In the genomic region with DNA sequence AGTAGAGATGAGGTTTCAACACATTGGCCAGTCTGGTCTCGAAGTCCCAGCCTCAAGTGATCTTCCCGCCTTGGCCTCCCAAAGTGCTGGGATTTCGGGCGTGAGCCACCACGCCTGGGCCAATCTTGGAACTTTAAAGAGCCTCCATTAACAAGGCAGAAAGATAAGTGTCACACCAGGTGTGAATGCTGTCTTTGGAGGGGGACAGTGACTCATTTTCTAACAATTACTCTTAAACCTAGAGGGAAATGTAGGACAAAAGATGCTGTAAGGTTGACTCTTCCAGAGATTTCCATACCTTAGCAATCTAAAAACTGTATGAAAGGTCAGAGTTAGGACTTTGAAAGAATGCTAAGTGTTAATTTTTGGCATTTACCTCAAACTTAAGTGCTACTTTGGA, we compare ENCODE assay signal across 31 cellular contexts.
A peak's percentile ranks its signal among the peaks of the same experiment; 100 is the strongest.
DNase-seq lines count a peak whose midpoint lies in the region; ATAC-seq and TF ChIP-seq lines count a peak whose summit lies in the region.
"Had no signal": no experiment of that assay in that cellular context is flagged by ENCODE, and none has a peak within 500 bp of the region (broad histone marks: within the 10 kb centered on the region; RNA-seq: fewer than 3 reads in every experiment).

No MANE protein-coding gene starts in this region.

- H3K36me3 ChIP-seq in GM23338 (ENCODE audit: insufficient read depth): no peaks in the 10 kb centered on the region
- H3K36me3 ChIP-seq in ascending aorta: peaks cover 0 to 5% of the 10 kb centered on the region in 2 donors
- peaks cover 0 to 7% of the 10 kb centered on the region in 2 donors for H3K36me3 ChIP-seq in muscle layer of duodenum (ENCODE audit: control insufficient read depth in 1 of 2, insufficient read depth in 2 of 2, low read length in 2 of 2)
- peaks cover 5% of the 10 kb centered on the region for H3K36me3 ChIP-seq in smooth muscle cell (ENCODE audit: low read depth)
- H3K36me3 ChIP-seq in tibial nerve: peaks cover 0 to 12% (median 0%) of the 10 kb centered on the region in 3 donors
- H3K36me3 ChIP-seq: uterus had no signal

- H3K79me2 ChIP-seq in GM23338 (replicated peaks; ENCODE audit: insufficient read depth): peaks cover 98% of the 10 kb centered on the region
- peaks cover 100% of the 10 kb centered on the region for H3K79me2 ChIP-seq in smooth muscle cell (ENCODE audit: low read depth)

- WGBS in smooth muscle cell (ENCODE audit: low lambda C conversion rate): 74% methylated on average over 5 of the region's 5 CpGs
- WGBS in tibial nerve, 2 donors: 95% methylated on average over 5 of the region's 5 CpGs

- H3F3A ChIP-seq in GM23338 (replicated peaks; ENCODE audit: low read depth) (no peaks in the 10 kb centered on the region), smooth muscle cell (ENCODE audit: low read depth) (peaks cover 86% of the 10 kb centered on the region)

- no peaks in the 10 kb centered on the region for H3K9me3 ChIP-seq in ascending aorta
- no peaks in the 10 kb centered on the region for H3K9me3 ChIP-seq in muscle layer of duodenum (ENCODE audit: control insufficient read depth in 1 of 2, low read length in 2 of 2)
- H3K9me3 ChIP-seq in smooth muscle cell (replicated peaks; ENCODE audit: low read depth): no peaks in the 10 kb centered on the region
- H3K9me3 ChIP-seq in tibial nerve: no peaks in the 10 kb centered on the region
- H3K9me3 ChIP-seq: BLaER1 treated with 17β-estradiol and CSF1 and Interleukin-3, amounts not matched to agents 10 nM and 100 nM; heart left ventricle; uterus had no signal

- H3K4me1 ChIP-seq in GM23338 (ENCODE audit: insufficient read depth) (peaks cover 42% of the 10 kb centered on the region), ascending aorta (peaks cover 0 to 37% of the 10 kb centered on the region in 2 donors), muscle layer of duodenum (ENCODE audit: control insufficient read depth in 1 of 2, insufficient read depth in 2 of 2, low read length in 2 of 2) (peaks cover 18 to 45% of the 10 kb centered on the region in 2 donors), smooth muscle cell (ENCODE audit: low read depth) (peaks cover 36% of the 10 kb centered on the region), tibial nerve (peaks cover 0 to 65% (median 28%) of the 10 kb centered on the region in 4 donors), foreskin keratinocyte (peaks cover 10% of the 10 kb centered on the region)

- peaks cover 27% of the 10 kb centered on the region; the same call in 2 of the 3 replicates for H3K36me3 Mint-ChIP-seq in GM23338 (ENCODE audit: low read depth)

- H3K9me3 Mint-ChIP-seq in GM23338: no peaks in the 10 kb centered on the region
- H3K9me3 Mint-ChIP-seq: activated T-cell treated with anti-CD3 and anti-CD28 coated beads, Interleukin-2, amount 50 U/mL, for 72 hours; effector memory CD8-positive, alpha-beta T cell; IgD-negative memory B cell had no signal

- TF ChIP-seq POLR2A in tibial nerve (IDR thresholded peaks at IDR 0.05): no peak

- H3K4me3 ChIP-seq in GM23338 (no peak overlapping the region), ascending aorta (no peak overlapping the region), muscle layer of duodenum (ENCODE audit: low read depth in 1 of 2, low read length in 2 of 2) (no peak overlapping the region), smooth muscle cell (no peak overlapping the region), tibial nerve (no peak overlapping the region)
- H3K4me3 ChIP-seq: BLaER1 treated with 17β-estradiol and CSF1 and Interleukin-3, amounts not matched to agents 10 nM and 100 nM; heart left ventricle; PC-9; skin epidermis; uterus had no signal

- H4K20me1 ChIP-seq in GM23338 (replicated peaks; ENCODE audit: insufficient read depth) (no peaks in the 10 kb centered on the region), smooth muscle cell (ENCODE audit: low read depth) (peaks cover 100% of the 10 kb centered on the region)

- TF ChIP-seq EP300 in tibial nerve (IDR thresholded peaks at IDR 0.05): no peak

- peaks cover 41% of the 10 kb centered on the region for H3K4me1 Mint-ChIP-seq in GM23338

- TF ChIP-seq CTCF in GM23338 (conservative IDR thresholded peaks at IDR 0.05; ENCODE audit: low read depth in 2 of 2): no peak
- no peak for TF ChIP-seq CTCF in ascending aorta (IDR thresholded peaks at IDR 0.05)
- no peak for TF ChIP-seq CTCF in smooth muscle cell (IDR thresholded peaks at IDR 0.05; ENCODE audit: borderline replicate concordance, insufficient read depth, poor library complexity, severe bottlenecking)
- no peak for TF ChIP-seq CTCF in tibial nerve (IDR thresholded peaks at IDR 0.05)
- TF ChIP-seq CTCF in foreskin keratinocyte (conservative IDR thresholded peaks at IDR 0.05): no peak

- no peak overlapping the region for H3K9ac ChIP-seq in smooth muscle cell (ENCODE audit: low read depth)
- H3K9ac ChIP-seq: BLaER1 treated with 17β-estradiol and CSF1 and Interleukin-3, amounts not matched to agents 10 nM and 100 nM had no signal

- H3K9me2 ChIP-seq in GM23338 (ENCODE audit: insufficient read depth): no peaks in the 10 kb centered on the region

- H3K4me3 Mint-ChIP-seq in GM23338: no peak overlapping the region
- H3K4me3 Mint-ChIP-seq: activated T-cell treated with anti-CD3 and anti-CD28 coated beads, Interleukin-2, amount 50 U/mL, for 72 hours; effector memory CD8-positive, alpha-beta T cell; IgD-negative memory B cell had no signal

- H2AFZ ChIP-seq in GM23338 (no peak overlapping the region), smooth muscle cell (ENCODE audit: low read depth) (no peak overlapping the region)
- H2AFZ ChIP-seq: PC-9 had no signal

- intact Hi-C loops in ascending aorta (cut with DNase I): no loop called here

- H3K27me3 ChIP-seq in GM23338 (ENCODE audit: insufficient read depth): no peaks in the 10 kb centered on the region
- H3K27me3 ChIP-seq in ascending aorta: no peaks in the 10 kb centered on the region
- H3K27me3 ChIP-seq in muscle layer of duodenum (ENCODE audit: low read depth, low read length): no peaks in the 10 kb centered on the region
- H3K27me3 ChIP-seq in smooth muscle cell (ENCODE audit: low read depth): no peaks in the 10 kb centered on the region
- no peaks in the 10 kb centered on the region for H3K27me3 ChIP-seq in tibial nerve
- no peaks in the 10 kb centered on the region for H3K27me3 ChIP-seq in foreskin keratinocyte
- H3K27me3 ChIP-seq: BLaER1 treated with 17β-estradiol and CSF1 and Interleukin-3, amounts not matched to agents 10 nM and 100 nM; heart left ventricle; uterus had no signal

- DNase-seq in GM23338 (ENCODE audit: low spot score) (no peak), ascending aorta (ENCODE audit: low spot score in 2 of 2) (no peak), smooth muscle cell (lab: John Stamatoyannopoulos, UW; ENCODE audit: unreplicated experiment) (no peak), tibial nerve (ENCODE audit: low spot score in 2 of 2) (no peak), foreskin keratinocyte (no peak), Kasumi-1 (lab: John Stamatoyannopoulos, UW) (no peak), H4 (ENCODE audit: low spot score) (no peak)
- DNase-seq: activated CD4-positive, alpha-beta T cell treated with anti-CD3 and anti-CD28 coated beads, Interleukin-2, amount 50 U/mL, for 48 hours; activated CD4-positive, CD25-positive, alpha-beta regulatory T cell treated with anti-CD3 and anti-CD28 coated beads, Interleukin-2, amount 50 U/mL, for 72 hours; activated T-cell treated with anti-CD3 and anti-CD28 coated beads, Interleukin-2, amount 50 U/mL, for 72 hours; central memory CD4-positive, alpha-beta T cell; COR-L47; effector memory CD8-positive, alpha-beta T cell; H7; heart left ventricle; islet precursor cell; left ventricle myocardium superior; NCI-H1048; NCI-H187; NCI-H524 treated with DMSO at 0.1 percent for 48 hours; NK-92 treated with Interleukin-12 subunit alpha and Interleukin-12 subunit beta, amount 100 ng/mL, for 24 hours; occipital lobe; PC-9; SHP77 treated with DMSO at 0.1 percent for 48 hours; stimulated activated naive CD8-positive, alpha-beta T cell treated with anti-CD3 and anti-CD28 coated beads, Interleukin-15, Interleukin-2, amounts not matched to agents 100 U/mL and 50 U/mL, for 24 hours; T-helper 2 cell; uterus had no signal

- H3K27ac ChIP-seq in GM23338 (ENCODE audit: low read depth) (peak overlapping the region; percentile 72), ascending aorta (peak overlapping the region; percentile 16 to 83), muscle layer of duodenum (ENCODE audit: low read length) (peak overlapping the region; percentile 75), smooth muscle cell (ENCODE audit: low read depth) (peak overlapping the region; percentile 99), tibial nerve (peak overlapping the region in 2 of 4 donors; percentile 86 to 88), foreskin keratinocyte (no peak overlapping the region)

- ATAC-seq in GM23338: no peak
- no peak for ATAC-seq in foreskin keratinocyte
- ATAC-seq: activated T-cell treated with anti-CD3 and anti-CD28 coated beads, Interleukin-2, amount 50 U/mL, for 72 hours; effector memory CD8-positive, alpha-beta T cell; heart left ventricle; left ventricle myocardium superior; stimulated activated naive CD8-positive, alpha-beta T cell treated with anti-CD3 and anti-CD28 coated beads, Interleukin-15, Interleukin-2, amounts not matched to agents 100 U/mL and 50 U/mL, for 24 hours had no signal

- peaks cover 12% of the 10 kb centered on the region for H3K27me3 Mint-ChIP-seq in GM23338 (ENCODE audit: insufficient read depth, low read depth, poor library complexity)
- H3K27me3 Mint-ChIP-seq: effector memory CD8-positive, alpha-beta T cell had no signal

- H3K4me2 ChIP-seq in GM23338 (no peak overlapping the region), smooth muscle cell (peak overlapping the region; percentile 14)
- H3K4me2 ChIP-seq: PC-9 had no signal

- no peak overlapping the region; the same call in 1 of the 2 replicates for H3K27ac Mint-ChIP-seq in GM23338
- H3K27ac Mint-ChIP-seq: activated T-cell treated with anti-CD3 and anti-CD28 coated beads, Interleukin-2, amount 50 U/mL, for 72 hours; effector memory CD8-positive, alpha-beta T cell; IgD-negative memory B cell had no signal

TF ChIP-seq in GM23338, 12 proteins besides CTCF, POLR2A, EP300 and RAD21 (continues in another document):
- no peak for TF ChIP-seq STAT1 (IDR thresholded peaks at IDR 0.05; ENCODE audit: unreplicated experiment)
